In the genomic region with DNA sequence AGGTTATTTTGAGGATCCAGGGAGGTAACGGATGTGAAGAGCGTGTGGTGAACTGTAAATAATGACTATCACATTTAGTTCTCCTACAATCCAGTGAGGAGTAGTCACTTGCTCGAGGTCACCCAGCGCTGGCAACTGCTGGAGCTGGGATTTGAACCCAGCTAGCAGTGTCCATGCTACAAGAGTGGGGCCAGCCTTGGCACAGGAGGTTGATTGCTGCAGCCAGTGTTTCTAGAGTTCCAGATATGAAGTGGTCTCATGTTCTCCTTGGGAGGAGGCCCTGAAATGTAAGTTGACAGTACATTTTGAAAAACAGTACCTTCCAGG, we compare ENCODE assay signal across 8 cellular contexts.
DNase-seq lines count a peak whose midpoint lies in the region; ATAC-seq and TF ChIP-seq lines count a peak whose summit lies in the region.

No MANE protein-coding gene starts in this region.

- no peaks in the 10 kb centered on the region for H3K9me3 Mint-ChIP-seq in stimulated activated memory B cell treated with anti-CD40 and anti-IgM and Interleukin-4, amounts not matched to agents 10 μg/mL and 1 μg/mL and 100 μg/mL, for 72 hours

- H3K4me3 ChIP-seq in astrocyte of the cerebellum (ENCODE audit: low read depth, low read length) = peak overlapping the region; percentile 76
- H3K4me3 ChIP-seq in iPS-18c (ENCODE audit: insufficient read depth, low read depth, low read length) = peak overlapping the region; percentile 92

- peaks cover 22% of the 10 kb centered on the region for H3K36me3 Mint-ChIP-seq in stimulated activated memory B cell treated with anti-CD40 and anti-IgM and Interleukin-4, amounts not matched to agents 10 μg/mL and 1 μg/mL and 100 μg/mL, for 72 hours

- no peaks in the 10 kb centered on the region for H3K27me3 Mint-ChIP-seq in stimulated activated memory B cell treated with anti-CD40 and anti-IgM and Interleukin-4, amounts not matched to agents 10 μg/mL and 1 μg/mL and 100 μg/mL, for 72 hours

- no peak for ATAC-seq in stimulated activated memory B cell treated with anti-CD40 and anti-IgM and Interleukin-4, amounts not matched to agents 10 μg/mL and 1 μg/mL and 100 μg/mL, for 72 hours

- peak overlapping the region; percentile 94 for H3K4me3 Mint-ChIP-seq in stimulated activated memory B cell treated with anti-CD40 and anti-IgM and Interleukin-4, amounts not matched to agents 10 μg/mL and 1 μg/mL and 100 μg/mL, for 72 hours

- in situ Hi-C loops in astrocyte of the cerebellum (cut with HindIII; ENCODE audit: low sequenced_read_pairs) = no loop called here

- no peak for TF ChIP-seq CTCF in astrocyte of the cerebellum (IDR thresholded peaks at IDR 0.05; ENCODE audit: low read depth, low read length, missing control alignments)

- DNase-seq in NCI-H2081 (lab: John Stamatoyannopoulos, UW) (peak; percentile 53 to 69), NCI-H2081 treated with DMSO at 0.1 percent for 48 hours (lab: John Stamatoyannopoulos, UW) (no peak), LoVo (ENCODE audit: low spot score) (peak; percentile 15), astrocyte of the cerebellum (ENCODE audit: low read depth) (no peak), kidney glomerular epithelial cell (lab: John Stamatoyannopoulos, UW) (no peak), T1000 (lab: John Stamatoyannopoulos, UW) (no peak)

- H3K9me3 ChIP-seq in iPS-18c (ENCODE audit: control insufficient read depth, insufficient read depth, low read length) = no peaks in the 10 kb centered on the region

- H3K27ac Mint-ChIP-seq in stimulated activated memory B cell treated with anti-CD40 and anti-IgM and Interleukin-4, amounts not matched to agents 10 μg/mL and 1 μg/mL and 100 μg/mL, for 72 hours = peak overlapping the region; percentile 99

- peaks cover 66% of the 10 kb centered on the region for H3K4me1 Mint-ChIP-seq in stimulated activated memory B cell treated with anti-CD40 and anti-IgM and Interleukin-4, amounts not matched to agents 10 μg/mL and 1 μg/mL and 100 μg/mL, for 72 hours

Comparison
In these comparisons a context has a peak if more than half of its experiments do, and no peak if none do; other contexts are left out.
1. DNase-seq: peak in NCI-H2081 (2 of 2) and LoVo (single experiment); none in NCI-H2081 treated with DMSO at 0.1 percent for 48 hours (single experiment), astrocyte of the cerebellum (single experiment), kidney glomerular epithelial cell (single experiment) and T1000 (single experiment).